ENCODE assay signal across 8 cellular contexts in the genomic region with DNA sequence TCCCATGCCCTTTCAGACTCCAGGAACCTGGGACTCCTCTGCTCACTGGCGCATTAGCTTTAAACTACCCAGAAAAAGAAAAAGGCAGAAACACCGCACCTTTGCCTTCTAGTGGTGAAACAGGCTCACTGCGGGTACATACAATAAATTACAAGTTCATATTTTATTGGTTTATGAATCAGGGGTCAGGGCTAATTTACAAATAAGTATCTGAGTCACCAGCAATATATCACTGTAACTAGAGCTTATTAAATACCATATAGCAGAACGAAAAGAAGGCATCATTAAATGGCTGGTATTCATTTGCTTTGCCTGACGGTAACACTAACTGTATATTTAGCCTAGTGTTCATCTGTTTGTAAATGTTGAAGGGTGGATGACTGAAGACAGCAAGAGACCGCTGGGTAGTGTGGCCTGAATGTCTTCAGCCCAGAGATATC. TPM values are rescaled to one million over a fixed set of nuclear protein-coding genes. Genes with fewer than 3 reads are reported as not detected.
DNase-seq lines count a peak whose midpoint lies in the region; ATAC-seq and TF ChIP-seq lines count a peak whose summit lies in the region.

No MANE protein-coding gene starts in this region.

- no peak overlapping the region for H3K4me3 Mint-ChIP-seq in CD4-positive, alpha-beta memory T cell
- no peak overlapping the region for H3K4me3 Mint-ChIP-seq in immature natural killer cell

- POLR2A ChIA-PET in CD4-positive, alpha-beta memory T cell (lab: Charles Lee; ENCODE audit: partially characterized antibody) = no interaction called here

- H3K36me3 Mint-ChIP-seq in CD4-positive, alpha-beta memory T cell = no peaks in the 10 kb centered on the region
- H3K36me3 Mint-ChIP-seq in immature natural killer cell = no peaks in the 10 kb centered on the region

- TF ChIP-seq CTCF in GM13977 (IDR thresholded peaks at IDR 0.05; ENCODE audit: extremely low read depth, insufficient read depth, missing control alignments) = peak; percentile 60

- H3K27me3 ChIP-seq in CD4-positive, alpha-beta memory T cell (ENCODE audit: insufficient read depth, low read length) = no peaks in the 10 kb centered on the region

- ATAC-seq in HG03139 (IDR thresholded peaks at IDR 0.05; ENCODE audit: unreplicated experiment) (no peak), HG03025 (IDR thresholded peaks at IDR 0.05; ENCODE audit: low FRiP score, unreplicated experiment) (no peak)

- in situ Hi-C loops in GM13977 (cut with MboI; ENCODE audit: low pct_unique_long_range_greater_than_20kb, low sequenced_read_pairs, unreplicated experiment) = no loop called here

- DNase-seq in CD4-positive, alpha-beta memory T cell = peak in 4 of 5 donors; percentile 20 to 42 (median 27)
- DNase-seq in GM13977 (ENCODE audit: low spot score) (peak; percentile 51), NCI-H446 (lab: John Stamatoyannopoulos, UW) (peak; percentile 17 to 52), immature natural killer cell (peak in 2 of 3 donors; percentile 11 to 33)
- DNase-seq in activated naive CD4-positive, alpha-beta T cell treated with anti-CD3 and anti-CD28 coated beads, Interleukin-2, amount 50 U/mL, for 16 hours = peak; percentile 19
- DNase-seq in stimulated activated CD4-positive, alpha-beta T cell treated with anti-CD3 and anti-CD28 coated beads, Interleukin-2, amount 100 ng/mL, for 4 hours (ENCODE audit: low read depth) = peak; percentile 12

- H3K9me3 Mint-ChIP-seq in CD4-positive, alpha-beta memory T cell = no peaks in the 10 kb centered on the region
- H3K9me3 Mint-ChIP-seq in immature natural killer cell = no peaks in the 10 kb centered on the region

- no peak overlapping the region for H3K27ac ChIP-seq in CD4-positive, alpha-beta memory T cell (ENCODE audit: low read depth, low read length)

- CTCF ChIA-PET in CD4-positive, alpha-beta memory T cell (lab: Charles Lee; ENCODE audit: partially characterized antibody) = interaction anchor here (0.5 to 8.3 kb wide), 16 partner anchors 9 to 444 kb away, joined by 3 to 160 read pairs (median 5); no protein-coding TSS in a partner anchor

- H3K4me1 ChIP-seq in CD4-positive, alpha-beta memory T cell (ENCODE audit: insufficient read depth, low read length) = no peaks in the 10 kb centered on the region

- intact Hi-C loops in CD4-positive, alpha-beta memory T cell (cut with micrococcal nuclease) = loop anchor here (1.0 kb wide), 1 partner anchor 93 kb away; no protein-coding TSS in a partner anchor

- no peak overlapping the region for H3K27ac Mint-ChIP-seq in CD4-positive, alpha-beta memory T cell
- no peak overlapping the region for H3K27ac Mint-ChIP-seq in immature natural killer cell

- no peaks in the 10 kb centered on the region for H3K27me3 Mint-ChIP-seq in CD4-positive, alpha-beta memory T cell
- H3K27me3 Mint-ChIP-seq in immature natural killer cell (ENCODE audit: low read depth in 3 of 3) = peaks cover 0 to 2% (median 2%) of the 10 kb centered on the region in 3 donors

- no peak overlapping the region for H3K4me3 ChIP-seq in CD4-positive, alpha-beta memory T cell (ENCODE audit: low read length in 2 of 2)

- peaks cover 0 to 3% (median 0%) of the 10 kb centered on the region in 4 donors for H3K4me1 Mint-ChIP-seq in CD4-positive, alpha-beta memory T cell
- no peaks in the 10 kb centered on the region for H3K4me1 Mint-ChIP-seq in immature natural killer cell

- H3K9me3 ChIP-seq in CD4-positive, alpha-beta memory T cell (ENCODE audit: control insufficient read depth in 1 of 2, low read length in 2 of 2) = no peaks in the 10 kb centered on the region

- no peaks in the 10 kb centered on the region for H3K36me3 ChIP-seq in CD4-positive, alpha-beta memory T cell (ENCODE audit: insufficient read depth, low read length)

RNA-seq across cellular contexts. Expression of a gene that starts 26.9 kb away (rescaled TPM):
- 10 to 100 TPM; 42.1 to 45.3 TPM for total RNA-seq in CD4-positive, alpha-beta memory T cell
- polyA plus RNA-seq in CD4-positive, alpha-beta memory T cell = 10 to 100 TPM; 18.0 to 24.3 TPM
- polyA plus RNA-seq in immature natural killer cell = 10 to 100 TPM in 2 of 3 donors, 1 to 10 TPM in 1; 9.1 to 15.7 (median 11.1) TPM
